Comparison of ENCODE assay signal across 8 cellular contexts in the genomic region with DNA sequence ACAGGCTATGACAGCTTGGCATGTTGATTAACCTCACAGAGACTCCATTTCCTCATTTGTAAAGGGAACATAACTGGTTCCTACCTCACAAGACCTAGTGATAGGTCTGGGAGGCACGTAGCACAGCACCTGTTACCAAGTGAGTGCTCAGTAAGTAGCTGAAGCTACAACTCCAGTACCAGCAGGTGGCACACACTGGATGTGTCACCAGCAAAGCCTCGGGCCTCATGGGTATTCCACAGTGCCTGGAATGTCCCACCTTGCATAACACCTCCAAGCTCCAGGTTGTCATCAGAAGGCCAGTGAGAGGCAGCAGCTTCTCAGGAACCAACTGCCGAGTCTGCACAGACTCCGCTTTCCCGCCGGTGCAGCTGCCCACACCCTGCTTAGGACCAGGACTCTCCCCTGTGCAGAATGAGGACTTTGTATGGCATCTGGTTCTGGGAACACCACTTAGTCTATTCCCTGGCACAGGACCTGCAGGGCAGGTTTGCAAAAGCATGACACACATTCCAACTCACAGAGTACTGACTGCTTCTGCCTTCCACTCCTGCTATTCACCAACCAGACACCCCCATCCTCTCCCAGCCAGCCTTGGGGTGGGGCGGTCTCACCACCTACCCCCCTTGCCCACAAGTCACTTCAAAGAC. TPM values are rescaled to one million over a fixed set of nuclear protein-coding genes. Genes with fewer than 3 reads are reported as not detected.
DNase-seq lines count a peak whose midpoint lies in the region; ATAC-seq, FAIRE-seq and TF ChIP-seq lines count a peak whose summit lies in the region.

No MANE protein-coding gene starts in this region.

- H3K9me3 ChIP-seq in DOHH2 (ENCODE audit: control insufficient read depth, insufficient read depth, low read length) (no peaks in the 10 kb centered on the region), lung (ENCODE audit: control insufficient read depth in 2 of 2, insufficient read depth in 1 of 2, low read length in 1 of 2) (no peaks in the 10 kb centered on the region)

- no peak overlapping the region for H3K27ac Mint-ChIP-seq in WTC11

- peaks cover 23% of the 10 kb centered on the region for H3K4me1 Mint-ChIP-seq in WTC11

- H3K36me3 Mint-ChIP-seq in WTC11, result no peaks in the 10 kb centered on the region

- POLR2A ChIA-PET in WTC11 (lab: Charles Lee), result interaction anchor here (0.8 kb wide), 1 partner anchor 9 kb away, joined by 3 read pairs; no protein-coding TSS in a partner anchor

- ATAC-seq in HG02852 (IDR thresholded peaks at IDR 0.05; ENCODE audit: unreplicated experiment) (peak; percentile 30), WTC11 (no peak), lung (ENCODE audit: insufficient read depth, low FRiP score) (peak; percentile 13), GM21576 (IDR thresholded peaks at IDR 0.05; ENCODE audit: unreplicated experiment) (no peak)

- H3K4me3 ChIP-seq in DOHH2 (ENCODE audit: low read length), result no peak overlapping the region
- no peak overlapping the region for H3K4me3 ChIP-seq in lung

- H3K27me3 Mint-ChIP-seq in WTC11 (ENCODE audit: low read depth), result peaks cover 76% of the 10 kb centered on the region

- H3K4me3 Mint-ChIP-seq in WTC11, result no peak overlapping the region

- H3F3A ChIP-seq in DOHH2 (ENCODE audit: control insufficient read depth, insufficient read depth), result no peaks in the 10 kb centered on the region

- no peaks in the 10 kb centered on the region for H3K9me3 Mint-ChIP-seq in WTC11

- TF ChIP-seq CTCF in DOHH2 (IDR thresholded peaks at IDR 0.05; ENCODE audit: low read depth, low read length, poor library complexity, severe bottlenecking) (peak; percentile 24), WTC11 (IDR thresholded peaks at IDR 0.05) (no peak), lung (IDR thresholded peaks at IDR 0.05; ENCODE audit: control extremely low read depth, extremely low read depth) (no peak)

- H3K27me3 ChIP-seq in DOHH2 (ENCODE audit: control insufficient read depth, low read length) (peaks cover 12% of the 10 kb centered on the region), lung (ENCODE audit: control insufficient read depth, insufficient read depth) (no peaks in the 10 kb centered on the region)

- H3K27ac ChIP-seq in DOHH2 (ENCODE audit: low read depth, low read length) (no peak overlapping the region), lung (ENCODE audit: low read depth in 1 of 2, low read length in 1 of 2) (peak overlapping the region in 1 of 2 donors; percentile 77)

- H3K9me2 ChIP-seq in DOHH2 (replicated peaks; ENCODE audit: control insufficient read depth, low read length), result no peaks in the 10 kb centered on the region

- no peaks in the 10 kb centered on the region for H3K36me3 ChIP-seq in DOHH2 (ENCODE audit: control insufficient read depth, low read length)
- no peaks in the 10 kb centered on the region for H3K36me3 ChIP-seq in lung (ENCODE audit: control insufficient read depth in 2 of 2, insufficient read depth in 2 of 2, low read length in 2 of 2)

- no peaks in the 10 kb centered on the region for H3K79me2 ChIP-seq in DOHH2 (ENCODE audit: control insufficient read depth, low read length)

- H3K4me1 ChIP-seq in DOHH2 (ENCODE audit: control insufficient read depth, low read length) (peaks cover 25% of the 10 kb centered on the region), lung (ENCODE audit: control insufficient read depth in 2 of 2, insufficient read depth in 2 of 2, low read length in 2 of 2) (peaks cover 0 to 42% of the 10 kb centered on the region in 2 donors)

- WGBS in lung, 2 donors, result 46 to 61% methylated on average over 7 of the region's 7 CpGs

- FAIRE-seq in RCC 7860 (lab: Jason Lieb, UNC), result no peak

- no peak overlapping the region for H3K4me2 ChIP-seq in DOHH2 (ENCODE audit: low read length)

- H4K20me1 ChIP-seq in DOHH2 (ENCODE audit: control insufficient read depth, insufficient read depth, low read depth, low read length), result no peaks in the 10 kb centered on the region

- peak; percentile 26 for DNase-seq in WTC11 (ENCODE audit: low spot score)
- peak; percentile 58 for DNase-seq in lung (ENCODE audit: low spot score)
- no peak for DNase-seq in RCC 7860 (ENCODE audit: low spot score)
- no peak for DNase-seq in NK-92 treated with Interleukin-12 subunit alpha and Interleukin-12 subunit beta, amount 100 ng/mL, for 24 hours (lab: John Stamatoyannopoulos, UW)
- no peak for DNase-seq in NCI-H2107 treated with DMSO at 0.1 percent for 48 hours (lab: John Stamatoyannopoulos, UW; ENCODE audit: unreplicated experiment)

- CTCF ChIA-PET in WTC11 (lab: Charles Lee), result interaction anchor here (0.6 to 2.8 kb wide), 6 partner anchors 17 to 63 kb away, joined by 3 to 16 read pairs (median 4); a partner anchor contains a TSS

TF ChIP-seq in WTC11, 78 proteins besides CTCF, POLR2A, EP300 and RAD21:
- TF ChIP-seq, protein P1, sequence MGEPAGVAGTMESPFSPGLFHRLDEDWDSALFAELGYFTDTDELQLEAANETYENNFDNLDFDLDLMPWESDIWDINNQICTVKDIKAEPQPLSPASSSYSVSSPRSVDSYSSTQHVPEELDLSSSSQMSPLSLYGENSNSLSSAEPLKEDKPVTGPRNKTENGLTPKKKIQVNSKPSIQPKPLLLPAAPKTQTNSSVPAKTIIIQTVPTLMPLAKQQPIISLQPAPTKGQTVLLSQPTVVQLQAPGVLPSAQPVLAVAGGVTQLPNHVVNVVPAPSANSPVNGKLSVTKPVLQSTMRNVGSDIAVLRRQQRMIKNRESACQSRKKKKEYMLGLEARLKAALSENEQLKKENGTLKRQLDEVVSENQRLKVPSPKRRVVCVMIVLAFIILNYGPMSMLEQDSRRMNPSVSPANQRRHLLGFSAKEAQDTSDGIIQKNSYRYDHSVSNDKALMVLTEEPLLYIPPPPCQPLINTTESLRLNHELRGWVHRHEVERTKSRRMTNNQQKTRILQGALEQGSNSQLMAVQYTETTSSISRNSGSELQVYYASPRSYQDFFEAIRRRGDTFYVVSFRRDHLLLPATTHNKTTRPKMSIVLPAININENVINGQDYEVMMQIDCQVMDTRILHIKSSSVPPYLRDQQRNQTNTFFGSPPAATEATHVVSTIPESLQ (CRISPR knock-in tag; IDR thresholded peaks at IDR 0.05), result no peak
- peak; percentile 47; the same call in 1 of the 2 replicates for TF ChIP-seq GABPB1 (CRISPR knock-in tag; IDR thresholded peaks at IDR 0.05)

RNA-seq across cellular contexts. Expression of a gene that starts 4.2 kb away (rescaled TPM):
- total RNA-seq in WTC11 (2021) (0.76 to 1.3 TPM (median 0.76 TPM) in 3 replicates), lung (10 to 100 TPM in 1 of 2 donors, 1 to 10 TPM in 1; 4.4 to 27.4 TPM)
- polyA plus RNA-seq in lung, result 10 to 100 TPM in 1 of 2 donors, 1 to 10 TPM in 1; 9.1 to 19.5 TPM

Comparison
In these comparisons a context has a peak if more than half of its experiments do, and no peak if none do; other contexts are left out.
1. ATAC-seq: peak in HG02852 (single experiment) and lung (single experiment); none in WTC11 (single experiment) and GM21576 (single experiment).
2. DNase-seq: peak in WTC11 (single experiment) and lung (single experiment); none in RCC 7860 (single experiment), NK-92 treated with Interleukin-12 subunit alpha and Interleukin-12 subunit beta, amount 100 ng/mL, for 24 hours (single experiment) and NCI-H2107 treated with DMSO at 0.1 percent for 48 hours (single experiment).